Comparison of ENCODE assay signal across 1 cellular context in genomic region chrX:134990475-134991473, GRCh38.
TF ChIP-seq lines count a peak whose summit lies in the region.

SMIM10 (plus strand) TSS chrX:134990991; CDS start chrX:134991096, 105 bp downstream.

TF ChIP-seq in K562, 482 proteins besides CTCF, POLR2A, EP300 and RAD21 (continued from another document and continues in another):
- TF ChIP-seq MXD1 (CRISPR knock-in tag; IDR thresholded peaks at IDR 0.05; ENCODE audit: borderline replicate concordance, poor library complexity, severe bottlenecking) (no peak), ETV1 (tag; conservative IDR thresholded peaks at IDR 0.05; ENCODE audit: low read depth) (peak; percentile 67), ZNF511 (CRISPR knock-in tag; IDR thresholded peaks at IDR 0.05) (0 out of 2 replicates have a peak, but pooled peaks have one; percentile 67), JUND (IDR thresholded peaks at IDR 0.05; ENCODE audit: borderline replicate concordance, low read depth, low read length) (peak; percentile 60), JUND (tag; IDR thresholded peaks at IDR 0.05; ENCODE audit: borderline replicate concordance, low read depth, low read length) (peak; percentile 41; the same call in 1 of the 3 replicates), MYNN (IDR thresholded peaks at IDR 0.05) (no peak), MYNN (CRISPR knock-in tag; IDR thresholded peaks at IDR 0.05) (no peak), PTBP1 (IDR thresholded peaks at IDR 0.05; ENCODE audit: low read depth, low read length) (no peak), ARID1B (IDR thresholded peaks at IDR 0.05) (peak; percentile 47), E2F1 (CRISPR knock-in tag; IDR thresholded peaks at IDR 0.05) (no peak), ZNF274 (IDR thresholded peaks at IDR 0.05; ENCODE audit: borderline replicate concordance, low read depth, low read length) (no peak), ZNF707 (CRISPR knock-in tag; conservative IDR thresholded peaks at IDR 0.05) (no peak), GTF2E2 (tag; IDR thresholded peaks at IDR 0.05) (peak; percentile 41; the same call in 1 of the 2 replicates), ZNF561 (CRISPR knock-in tag; conservative IDR thresholded peaks at IDR 0.05) (no peak), ZNF41 (CRISPR knock-in tag; conservative IDR thresholded peaks at IDR 0.05) (no peak), ZBTB26 (CRISPR knock-in tag; IDR thresholded peaks at IDR 0.05) (no peak), NR4A1 (CRISPR knock-in tag; IDR thresholded peaks at IDR 0.05) (no peak), NR4A1 (tag; IDR thresholded peaks at IDR 0.05) (no peak), GTF2B (IDR thresholded peaks at IDR 0.05; ENCODE audit: extremely low read depth, insufficient read length) (no peak), ZNF263 (CRISPR knock-in tag; IDR thresholded peaks at IDR 0.05; ENCODE audit: borderline replicate concordance) (no peak), HBP1 (CRISPR knock-in tag; IDR thresholded peaks at IDR 0.05) (no peak), LEF1 (IDR thresholded peaks at IDR 0.05) (no peak), FOXJ3 (CRISPR knock-in tag; IDR thresholded peaks at IDR 0.05) (no peak), ZNF384 (IDR thresholded peaks at IDR 0.05; ENCODE audit: low read depth, low read length) (no peak), ZNF592 (IDR thresholded peaks at IDR 0.05) (peak; percentile 95), MEF2A (IDR thresholded peaks at IDR 0.05; ENCODE audit: control insufficient read depth, low read depth, low read length) (no peak), FIP1L1 (IDR thresholded peaks at IDR 0.05; ENCODE audit: low read depth, low read length, poor library complexity, severe bottlenecking) (no peak), ZBTB11 (CRISPR knock-in tag; IDR thresholded peaks at IDR 0.05) (peak in 1 of 3 experiments; percentile 35; a peak in 1 of 6 replicates), ZNF23 (CRISPR knock-in tag; IDR thresholded peaks at IDR 0.05) (no peak), MYC (IDR thresholded peaks at IDR 0.05; ENCODE audit: low read depth, low read length) (peak; percentile 89), MYC (CRISPR knock-in tag; IDR thresholded peaks at IDR 0.05; ENCODE audit: borderline replicate concordance, low read depth) (0 out of 2 replicates have a peak, but pooled peaks have one; percentile 24), ZBTB40 (IDR thresholded peaks at IDR 0.05) (no peak), ZBTB40 (CRISPR knock-in tag; IDR thresholded peaks at IDR 0.05) (no peak), ZNF146 (CRISPR knock-in tag; IDR thresholded peaks at IDR 0.05; ENCODE audit: unreplicated experiment) (no peak), MTA3 (IDR thresholded peaks at IDR 0.05; ENCODE audit: borderline replicate concordance) (peak; percentile 25; the same call in 1 of the 2 replicates), HNRNPH1 (optimal IDR thresholded peaks at IDR 0.05; ENCODE audit: low read depth, low read length) (no peak), KLF16 (IDR thresholded peaks at IDR 0.05) (no peak), BRCA1 (IDR thresholded peaks at IDR 0.05) (no peak), BRCA1 (CRISPR knock-in tag; IDR thresholded peaks at IDR 0.05) (no peak)
